ENCODE assay signal across 27 cellular contexts in the genomic region with DNA sequence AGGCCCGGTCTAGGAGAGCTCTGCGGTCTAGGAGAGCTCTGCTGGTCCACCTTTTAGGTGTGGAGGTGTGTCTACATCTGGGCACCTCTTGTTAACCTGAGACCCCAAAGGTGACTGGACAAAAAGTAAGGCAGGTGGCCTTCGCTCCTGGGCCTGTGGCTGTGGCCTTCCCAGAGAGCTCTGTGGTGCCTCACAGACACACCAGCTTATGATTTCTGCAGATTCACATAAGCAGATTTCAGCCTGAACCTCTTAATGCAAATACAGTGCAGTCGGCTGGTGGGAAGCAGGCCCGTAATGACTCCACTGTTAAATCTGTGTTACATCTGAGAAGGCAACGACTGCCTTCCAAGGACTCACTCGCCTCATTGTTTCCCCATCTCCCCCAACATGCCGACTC.
"Had no signal": no experiment of that assay in that cellular context is flagged by ENCODE, and none has a peak within 500 bp of the region (broad histone marks: within the 10 kb centered on the region; RNA-seq: fewer than 3 reads in every experiment).

No MANE protein-coding gene starts in this region.

- H3K36me3 ChIP-seq: ascending aorta, cardiac muscle cell, SJCRH30 had no signal

- H3K4me1 ChIP-seq: ascending aorta, SJCRH30 had no signal

- H3K4me3 ChIP-seq: ascending aorta, cardiac muscle cell, SJCRH30, SK-N-MC had no signal

- H3K27me3 ChIP-seq: ascending aorta, cardiac muscle cell, SJCRH30 had no signal

- ATAC-seq: activated CD4-positive, alpha-beta T cell treated with anti-CD3 and anti-CD28 coated beads for 36 hours; activated CD4-positive, CD25-positive, alpha-beta regulatory T cell treated with anti-CD3 and anti-CD28 coated beads, Interleukin-2, amount 50 U/mL, for 24 hours; activated CD8-positive, alpha-beta T cell treated with anti-CD3 and anti-CD28 coated beads, Interleukin-2, amount 10 ng/mL, durations not matched to agents 7 days and 5 days; Panc1; WTC11 had no signal

- H3K27ac ChIP-seq: ascending aorta, cardiac muscle cell, KMS-11, SJCRH30, SK-N-MC had no signal

- DNase-seq: activated CD4-positive, alpha-beta T cell treated with anti-CD3 and anti-CD28 coated beads for 36 hours; activated CD4-positive, alpha-beta T cell treated with anti-CD3 and anti-CD28 coated beads, Interleukin-2, amount 10 ng/mL, durations not matched to agents 7 days and 5 days; activated CD4-positive, alpha-beta T cell treated with anti-CD3 and anti-CD28 coated beads, Interleukin-2, amount 50 U/mL, for 48 hours; activated CD8-positive, alpha-beta T cell treated with anti-CD3 and anti-CD28 coated beads, Interleukin-2, amount 10 ng/mL, durations not matched to agents 7 days and 5 days; activated gamma-delta T cell; activated naive CD4-positive, alpha-beta T cell treated with Interleukin-2 at 50 U/mL for 16 hours; activated naive CD8-positive, alpha-beta T cell treated with anti-CD3 and anti-CD28 coated beads, Interleukin-2, amount 10 ng/mL, durations not matched to agents 7 days and 5 days; activated T-cell treated with anti-CD3 and anti-CD28 coated beads, Interleukin-2, amount 50 U/mL, for 24 hours; amygdala; MM.1S; MV-4-11; NCI-H1092; NCI-H1436 treated with DMSO at 0.1 percent for 48 hours; NCI-H1694 treated with DMSO at 0.1 percent for 48 hours; NCI-H2029; NCI-H345; NCI-H774; SHP77; SJCRH30; T1000 had no signal

- H3K9me3 ChIP-seq: ascending aorta, SJCRH30 had no signal
